In genomic region chr16:66480265-66481080, GRCh38 we compare ENCODE assay signal across 20 cellular contexts. TPM values are rescaled to one million over a fixed set of nuclear protein-coding genes. Genes with fewer than 3 reads are reported as not detected.
DNase-seq lines count a peak whose midpoint lies in the region; ATAC-seq, FAIRE-seq and TF ChIP-seq lines count a peak whose summit lies in the region.
"Had no signal": no experiment of that assay in that cellular context is flagged by ENCODE, and none has a peak within 500 bp of the region (broad histone marks: within the 10 kb centered on the region; RNA-seq: fewer than 3 reads in every experiment).

No MANE protein-coding gene starts in this region.

- peaks cover 12% of the 10 kb centered on the region for H3K36me3 Mint-ChIP-seq in MCF 10A (ENCODE audit: insufficient read depth, unreplicated experiment)
- H3K36me3 Mint-ChIP-seq: CD8-positive, alpha-beta memory T cell; mesothelial cell of epicardium had no signal

- no peak for TF ChIP-seq EP300 in K562 (IDR thresholded peaks at IDR 0.05; ENCODE audit: low read length)
- TF ChIP-seq EP300 in upper lobe of left lung (IDR thresholded peaks at IDR 0.05), result no peak

- peak; percentile 20 to 81 for DNase-seq in T47D (ENCODE audit: low read depth in 1 of 2, low spot score in 1 of 2)
- DNase-seq in MCF 10A (ENCODE audit: unreplicated experiment), result no peak
- DNase-seq in K562 (ENCODE audit: extremely low read depth in 1 of 4, low spot score in 3 of 4), result no peak
- DNase-seq in mesenchymal stem cell, result no peak
- DNase-seq in upper lobe of left lung, result peak; percentile 19 to 73
- no peak for DNase-seq in NCI-H526 treated with DMSO at 0.1 percent for 48 hours (lab: John Stamatoyannopoulos, UW)
- no peak for DNase-seq in LoVo (ENCODE audit: low spot score)
- DNase-seq: activated CD4-positive, alpha-beta T cell treated with anti-CD3 and anti-CD28 coated beads for 4 hours; CD8-positive, alpha-beta memory T cell; HFFc6; NCI-H187; SIG-M5; T1000 had no signal

- POLR2A ChIA-PET in MCF 10A (lab: Yijun Ruan, JAX), result interaction anchor here (1.1 kb wide), 1 partner anchor 28 kb away, joined by 3 read pairs; no protein-coding TSS in a partner anchor
- POLR2A ChIA-PET in K562 (lab: Yijun Ruan, JAX), result no interaction called here

- no peak for ATAC-seq in K562
- no peak for ATAC-seq in upper lobe of left lung (ENCODE audit: low FRiP score in 2 of 2)
- ATAC-seq in HG03175 (IDR thresholded peaks at IDR 0.05; ENCODE audit: unreplicated experiment), result no peak
- ATAC-seq: heart left ventricle had no signal

- H3K27me3 ChIP-seq in K562 (ENCODE audit: control insufficient read depth in 2 of 2, insufficient read depth in 2 of 2, low read length in 2 of 2) (peaks cover 0 to 6% of the 10 kb centered on the region in 2 experiments; a peak in 2 of 5 replicates), mesenchymal stem cell (ENCODE audit: control insufficient read depth in 1 of 2, insufficient read depth in 1 of 2, low read length in 2 of 2) (peaks cover 0 to 9% of the 10 kb centered on the region in 2 experiments), upper lobe of left lung (no peaks in the 10 kb centered on the region)
- H3K27me3 ChIP-seq: breast epithelium, heart left ventricle had no signal

- H3K4me2 ChIP-seq in K562 (ENCODE audit: insufficient read depth, low read length) (no peak overlapping the region), mesenchymal stem cell (ENCODE audit: low read length, poor library complexity, severe bottlenecking) (no peak overlapping the region)

- TF ChIP-seq CTCF in MCF 10A (IDR thresholded peaks at IDR 0.05; ENCODE audit: unreplicated experiment), result no peak
- no peak for TF ChIP-seq CTCF in K562 (IDR thresholded peaks at IDR 0.05 in 2 of 3, conservative IDR thresholded peaks at IDR 0.05 in 1 of 3; ENCODE audit: insufficient read depth in 2 of 3, low read depth in 1 of 3, low read length in 3 of 3)
- TF ChIP-seq CTCF in upper lobe of left lung (IDR thresholded peaks at IDR 0.05), result no peak

- H3K4me3 ChIP-seq in K562, result no peak overlapping the region
- H3K4me3 ChIP-seq in mesenchymal stem cell (ENCODE audit: insufficient read depth in 1 of 2, low read depth in 1 of 2, low read length in 2 of 2), result no peak overlapping the region
- no peak overlapping the region for H3K4me3 ChIP-seq in upper lobe of left lung
- H3K4me3 ChIP-seq: breast epithelium, heart left ventricle had no signal

- CTCF ChIA-PET in MCF 10A (lab: Yijun Ruan, JAX), result interaction anchor here (0.5 to 11.3 kb wide), 16 partner anchors 9 to 698 kb away, joined by 3 to 189 read pairs (median 3); partner anchors contain the start of gene CKLF
- CTCF ChIA-PET in K562 (lab: Yijun Ruan, JAX; ENCODE audit: low intra/inter-chr PET ratio), result interaction anchor here (1.0 kb wide), 1 partner anchor 74 kb away, joined by 3 read pairs; no protein-coding TSS in a partner anchor

- peak overlapping the region; percentile 50 for H2AK5ac ChIP-seq in mesenchymal stem cell (ENCODE audit: low read length, severe bottlenecking)

- H2BK15ac ChIP-seq in mesenchymal stem cell (ENCODE audit: low read depth, poor library complexity, severe bottlenecking), result no peak overlapping the region

- no peak overlapping the region for H3K23ac ChIP-seq in mesenchymal stem cell (ENCODE audit: low read length in 2 of 2)

- no peaks in the 10 kb centered on the region for H3K79me2 ChIP-seq in K562 (ENCODE audit: control insufficient read depth, insufficient read depth, low read length)

- H4K8ac ChIP-seq in mesenchymal stem cell (ENCODE audit: low read length), result no peak overlapping the region

- peaks cover 4% of the 10 kb centered on the region for H3K9me1 ChIP-seq in K562 (ENCODE audit: control insufficient read depth, insufficient read depth, low read length)

- no peak overlapping the region for H3K14ac ChIP-seq in mesenchymal stem cell (ENCODE audit: low read length in 2 of 2)

- BruUV-seq in MCF 10A (replicated peaks; lab: Mats Ljungman, UMichigan) (no TSS peak), K562 (replicated peaks; lab: Mats Ljungman, UMichigan) (no TSS peak)

- H3K27ac ChIP-seq in K562 (ENCODE audit: extremely low read depth, low read depth, low read length) (no peak overlapping the region), mesenchymal stem cell (ENCODE audit: low read length, poor library complexity, severe bottlenecking) (no peak overlapping the region), upper lobe of left lung (no peak overlapping the region)
- H3K27ac ChIP-seq: breast epithelium, heart left ventricle had no signal

- FAIRE-seq in K562 (lab: Jason Lieb, UNC), result no peak

- no peak overlapping the region for H2BK5ac ChIP-seq in mesenchymal stem cell (ENCODE audit: low read depth, low read length, poor library complexity, severe bottlenecking)

- no peaks in the 10 kb centered on the region for H3K79me1 ChIP-seq in mesenchymal stem cell (replicated peaks; ENCODE audit: low read length, poor library complexity, severe bottlenecking)

- no peaks in the 10 kb centered on the region for H3K9me3 ChIP-seq in K562 (replicated peaks; ENCODE audit: control insufficient read depth, insufficient read depth, low read depth, low read length)
- H3K9me3 ChIP-seq in mesenchymal stem cell (ENCODE audit: control insufficient read depth, low read length), result no peaks in the 10 kb centered on the region
- no peaks in the 10 kb centered on the region for H3K9me3 ChIP-seq in upper lobe of left lung
- H3K9me3 ChIP-seq: breast epithelium, heart left ventricle had no signal

- TF ChIP-seq POLR2A in K562 (conservative IDR thresholded peaks at IDR 0.05) (no peak), upper lobe of left lung (IDR thresholded peaks at IDR 0.05) (no peak)

- 50% methylated on average over 24 of the region's 25 CpGs for WGBS in K562 (ENCODE audit: insufficient coverage, low coverage, missing lambda C conversion rate)
- 93% methylated on average over 25 of the region's 25 CpGs for WGBS in mesenchymal stem cell
- WGBS in upper lobe of left lung, 2 donors, result 87 to 88% methylated on average over 9 to 25 of the region's 25 CpGs

- no peak overlapping the region for H4K91ac ChIP-seq in mesenchymal stem cell (ENCODE audit: low read length)

- H3K36me3 ChIP-seq in K562 (ENCODE audit: control insufficient read depth, insufficient read depth, low read length) (no peaks in the 10 kb centered on the region), mesenchymal stem cell (ENCODE audit: control insufficient read depth in 1 of 2, insufficient read depth in 2 of 2, low read depth in 1 of 2, low read length in 2 of 2) (peaks cover 0 to 16% of the 10 kb centered on the region in 2 experiments), upper lobe of left lung (no peaks in the 10 kb centered on the region)
- H3K36me3 ChIP-seq: breast epithelium, heart left ventricle had no signal

- H3K9ac ChIP-seq in K562 (ENCODE audit: insufficient read depth in 1 of 2, low read depth in 2 of 2, low read length in 2 of 2) (peak overlapping the region in 1 of 2 experiments; percentile 31; a peak in 1 of 4 replicates), mesenchymal stem cell (ENCODE audit: low read length) (no peak overlapping the region)

- H3K4me1 Mint-ChIP-seq in MCF 10A (ENCODE audit: insufficient read depth, unreplicated experiment), result peaks cover 23% of the 10 kb centered on the region

- H2BK120ac ChIP-seq in mesenchymal stem cell (ENCODE audit: low read depth, low read length), result no peak overlapping the region

- H3K9me3 Mint-ChIP-seq in MCF 10A (ENCODE audit: unreplicated experiment), result no peaks in the 10 kb centered on the region
- H3K9me3 Mint-ChIP-seq: CD8-positive, alpha-beta memory T cell; HFFc6; mesothelial cell of epicardium had no signal

- H3K27me3 Mint-ChIP-seq in MCF 10A (ENCODE audit: insufficient read depth, unreplicated experiment), result no peaks in the 10 kb centered on the region
- H3K27me3 Mint-ChIP-seq: CD8-positive, alpha-beta memory T cell had no signal

- no peak overlapping the region for H3K18ac ChIP-seq in mesenchymal stem cell (ENCODE audit: low read depth in 1 of 2, low read length in 2 of 2)

- H2AFZ ChIP-seq in K562 (ENCODE audit: low read depth, low read length), result no peak overlapping the region
- no peak overlapping the region for H2AFZ ChIP-seq in mesenchymal stem cell (ENCODE audit: low read depth, low read length)

- H3K27ac Mint-ChIP-seq in MCF 10A (ENCODE audit: low read depth, unreplicated experiment), result no peak overlapping the region
- H3K27ac Mint-ChIP-seq: HFFc6, mesothelial cell of epicardium had no signal

- intact Hi-C loops in MCF 10A (cut with micrococcal nuclease) (loop anchor here (5.0 kb wide), 2 partner anchors 122 to 387 kb away; partner anchors contain the start of gene CMTM3), K562 (cut with micrococcal nuclease) (no loop called here)

- no peak overlapping the region for H3K4ac ChIP-seq in mesenchymal stem cell (ENCODE audit: low read depth in 1 of 2, low read length in 2 of 2)

- in situ Hi-C loops in T47D (cut with HindIII; ENCODE audit: low pct_unique_long_range_greater_than_20kb, low sequenced_read_pairs), result no loop called here
- in situ Hi-C loops in K562 (cut with MboI), result no loop called here

- H4K20me1 ChIP-seq in K562 (replicated peaks; ENCODE audit: control insufficient read depth, insufficient read depth, low read length), result no peaks in the 10 kb centered on the region

- H3K4me3 Mint-ChIP-seq in MCF 10A (ENCODE audit: unreplicated experiment), result no peak overlapping the region
- H3K4me3 Mint-ChIP-seq: CD8-positive, alpha-beta memory T cell; HFFc6; mesothelial cell of epicardium had no signal

- H3K4me1 ChIP-seq in K562 (replicated peaks in 1 of 2; ENCODE audit: control insufficient read depth in 2 of 2, insufficient read depth in 2 of 2, low read length in 2 of 2) (peaks cover 6 to 9% of the 10 kb centered on the region in 2 experiments; a peak in 4 of 5 replicates), mesenchymal stem cell (ENCODE audit: control insufficient read depth, insufficient read depth, low read depth, low read length) (peaks cover 26% of the 10 kb centered on the region), upper lobe of left lung (peaks cover 4 to 23% (median 13%) of the 10 kb centered on the region in 4 donors)
- H3K4me1 ChIP-seq: breast epithelium had no signal

- no peak overlapping the region for H2BK12ac ChIP-seq in mesenchymal stem cell (ENCODE audit: low read length in 2 of 2)

- TF ChIP-seq RAD21 in K562 (CRISPR knock-in tag; conservative IDR thresholded peaks at IDR 0.05 in 1 of 2, IDR thresholded peaks at IDR 0.05 in 1 of 2), result no peak

RNA-seq across cellular contexts. Expression of gene BEAN1, which starts 53.4 kb away (rescaled TPM):
- total RNA-seq in MCF 10A (2022) (1.1 and 2.7 TPM in 2 replicates), K562 (2014; rRNA removed) (not detected in 2 replicates), K562 (2014; rRNA removed; fragmentation: Illumina TruSeq; extraction: Trizol) (not detected in 2 replicates), K562 (2015; rRNA removed; fragmentation: Illumina TruSeq; extraction: Trizol) (not detected in 2 replicates), K562 (2021) (not detected in 2 replicates), upper lobe of left lung (1 to 10 TPM in 1 of 6 donors, under 1 TPM in 3, not detected in 2; 0.22 to 1.0 (median 0.35) TPM)
- total RNA-seq in K562 (2011; cell fraction: chromatin; rRNA removed; ENCODE audit: low replicate concordance), result not detected in 2 replicates
- not detected in 2 replicates for total RNA-seq in K562 (2011; cell fraction: nucleolus; rRNA removed)
- total RNA-seq in K562 (2011; cell fraction: nucleoplasm; rRNA removed), result not detected in 2 replicates
- polyA plus RNA-seq in K562 (2011; rRNA removed) (not detected in 2 replicates), K562 (2014; fragmentation: Illumina TruSeq; extraction: Trizol) (not detected in 2 replicates), K562 (2014; fragmentation: Nextera tagmentation; extraction: Ambion mirVana) (not detected), K562 (2014; rRNA removed) (not detected in 2 replicates)
- not detected in 2 replicates for polyA plus RNA-seq in K562 (2011; cell fraction: cytosol; rRNA removed)
- not detected in 2 replicates for polyA plus RNA-seq in K562 (2011; cell fraction: nucleus; rRNA removed)
- polyA plus RNA-seq in K562 (2012), result 0.11 TPM in 1 of 2 replicates, not detected in the other
- polyA minus RNA-seq in K562 (2011; rRNA and poly(A)+ RNA removed), result not detected in 2 replicates
- not detected in 2 replicates for polyA minus RNA-seq in K562 (2011; cell fraction: cytosol; rRNA and poly(A)+ RNA removed)
- not detected in 2 replicates for polyA minus RNA-seq in K562 (2011; cell fraction: nucleus; rRNA and poly(A)+ RNA removed)
- polyA plus RNA-seq in mesenchymal stem cell (2013, experiment 1 of 2), result 0.10 TPM
- polyA plus RNA-seq in mesenchymal stem cell (2013, experiment 2 of 2), result 0.07 TPM
- total RNA-seq: CD8-positive, alpha-beta memory T cell; Daoy; fibroblast of lung; HFFc6; HT1080 had no signal

Comparison
In these comparisons a context has a peak if more than half of its experiments do, and no peak if none do; other contexts are left out.
1. DNase-seq: peak in T47D (2 of 2) and upper lobe of left lung (2 of 2); none in MCF 10A (single experiment), K562 (0 of 4), mesenchymal stem cell (single experiment), NCI-H526 treated with DMSO at 0.1 percent for 48 hours (single experiment) and LoVo (single experiment).